ENCODE assay signal across 25 cellular contexts in genomic region chr2:69459936-69460335, GRCh38.
"Had no signal": no experiment of that assay in that cellular context is flagged by ENCODE, and none has a peak within 500 bp of the region (broad histone marks: within the 10 kb centered on the region; RNA-seq: fewer than 3 reads in every experiment).

No MANE protein-coding gene starts in this region.

- H3K27ac ChIP-seq: breast epithelium, psoas muscle, sigmoid colon, suprapubic skin, tibial artery had no signal

- ATAC-seq: activated T-cell treated with anti-CD3 and anti-CD28 coated beads, Interleukin-2, amount 50 U/mL, for 72 hours; esophagus mucosa; left cardiac atrium; left ventricle myocardium superior; psoas muscle; stimulated activated memory B cell treated with anti-CD40 and anti-IgM and Interleukin-4, amounts not matched to agents 10 μg/mL and 1 μg/mL and 100 μg/mL, for 72 hours; T-cell had no signal

- H3K9me3 ChIP-seq: breast epithelium, psoas muscle, sigmoid colon, suprapubic skin, tibial artery had no signal

- H3K4me1 ChIP-seq: breast epithelium, psoas muscle, sigmoid colon, tibial artery had no signal

- H3K4me2 ChIP-seq: smooth muscle cell had no signal

- H3K4me3 ChIP-seq: breast epithelium, psoas muscle, sigmoid colon, smooth muscle cell, suprapubic skin, tibial artery had no signal

- H3K36me3 ChIP-seq: breast epithelium, suprapubic skin had no signal

- DNase-seq: activated B cell treated with CpG ODN at 0.5 μM for 24 hours; activated CD4-positive, alpha-beta T cell treated with anti-CD3 and anti-CD28 coated beads, Interleukin-2, amount 50 U/mL, for 4 hours; activated naive CD4-positive, alpha-beta T cell; activated T-cell treated with anti-CD3 and anti-CD28 coated beads for 4 hours; activated T-cell treated with anti-CD3 and anti-CD28 coated beads, Interleukin-2, amount 50 U/mL, for 72 hours; amniotic stem cell; central memory CD4-positive, alpha-beta T cell; endodermal cell; foreskin fibroblast; head of caudate nucleus; hippocampal formation; left cardiac atrium; left ventricle myocardium superior; psoas muscle; sigmoid colon; stimulated activated CD4-positive, alpha-beta T cell treated with anti-CD3 and anti-CD28 coated beads, Interleukin-1b, Interleukin-23, amount 100 ng/mL, for 48 hours; stimulated activated CD4-positive, alpha-beta T cell treated with anti-CD3 and anti-CD28 coated beads, Interleukin-4, amount 100 ng/mL, for 4 hours; stimulated activated CD8-positive, alpha-beta memory T cell treated with anti-CD3 and anti-CD28 coated beads, Interleukin-4, amount 100 ng/mL, for 48 hours; T-cell; tibial artery had no signal

- H3K27me3 ChIP-seq: breast epithelium, sigmoid colon, suprapubic skin, tibial artery had no signal
